8 cellular contexts compared by ENCODE assay signal in genomic region chr17:7242717-7243576, GRCh38. TPM values are rescaled to one million over a fixed set of nuclear protein-coding genes. Genes with fewer than 3 reads are reported as not detected.
DNase-seq lines count a peak whose midpoint lies in the region; ATAC-seq lines count a peak whose summit lies in the region.

No MANE protein-coding gene starts in this region.

- H3K36me3 Mint-ChIP-seq in activated CD4-positive, alpha-beta T cell treated with anti-CD3 and anti-CD28 coated beads, Interleukin-2, amount 10 ng/mL, durations not matched to agents 24 days and 14 days (ENCODE audit: low read depth) = peaks cover 46% of the 10 kb centered on the region

- ATAC-seq in GM18909 (IDR thresholded peaks at IDR 0.05; ENCODE audit: poor library complexity, unreplicated experiment) = peak; percentile 50
- peak; percentile 48 for ATAC-seq in HG03354 (IDR thresholded peaks at IDR 0.05; ENCODE audit: poor library complexity, severe bottlenecking, unreplicated experiment)
- peak; percentile 61 for ATAC-seq in left lobe of liver

- peak overlapping the region; percentile 85 for H3K4me3 Mint-ChIP-seq in activated CD4-positive, alpha-beta T cell treated with anti-CD3 and anti-CD28 coated beads, Interleukin-2, amount 10 ng/mL, durations not matched to agents 24 days and 14 days

- H3K27me3 Mint-ChIP-seq in activated CD4-positive, alpha-beta T cell treated with anti-CD3 and anti-CD28 coated beads, Interleukin-2, amount 10 ng/mL, durations not matched to agents 24 days and 14 days = no peaks in the 10 kb centered on the region

- peak overlapping the region; percentile 91 for H3K27ac Mint-ChIP-seq in activated CD4-positive, alpha-beta T cell treated with anti-CD3 and anti-CD28 coated beads, Interleukin-2, amount 10 ng/mL, durations not matched to agents 24 days and 14 days

- in situ Hi-C loops in ACHN (cut with HindIII; ENCODE audit: low pct_ligation_motif_present, low pct_unique_long_range_greater_than_20kb, low sequenced_read_pairs) = no loop called here

- DNase-seq in ACHN (peak; percentile 97), NCI-H524 (lab: John Stamatoyannopoulos, UW) (peak; percentile 71 to 84), dedifferentiated amniotic fluid mesenchymal stem cell (ENCODE audit: extremely low spot score) (peak; percentile 96), left lobe of liver (ENCODE audit: low spot score) (peak; percentile 97)
- peak; percentile 98 for DNase-seq in activated CD4-positive, alpha-beta T cell treated with anti-CD3 and anti-CD28 coated beads, Interleukin-2, amount 10 ng/mL, durations not matched to agents 24 days and 14 days
- peak; percentile 91 for DNase-seq in stimulated activated CD4-positive, alpha-beta T cell treated with anti-CD3 and anti-CD28 coated beads, Interleukin-1b, Interleukin-23, amount 100 ng/mL, for 48 hours

- intact Hi-C loops in activated CD4-positive, alpha-beta T cell treated with anti-CD3 and anti-CD28 coated beads, Interleukin-2, amount 10 ng/mL, durations not matched to agents 24 days and 14 days (cut with micrococcal nuclease) = loop anchor here (1.0 to 2.0 kb wide), 2 partner anchors 9 to 72 kb away; partner anchors contain the start of genes ELP5 and GPS2

- peaks cover 42% of the 10 kb centered on the region for H3K4me1 Mint-ChIP-seq in activated CD4-positive, alpha-beta T cell treated with anti-CD3 and anti-CD28 coated beads, Interleukin-2, amount 10 ng/mL, durations not matched to agents 24 days and 14 days

- H3K9me3 Mint-ChIP-seq in activated CD4-positive, alpha-beta T cell treated with anti-CD3 and anti-CD28 coated beads, Interleukin-2, amount 10 ng/mL, durations not matched to agents 24 days and 14 days = no peaks in the 10 kb centered on the region

RNA-seq across cellular contexts. Expression of gene GABARAP, which starts 0.7 kb away (rescaled TPM):
- total RNA-seq in activated CD4-positive, alpha-beta T cell treated with anti-CD3 and anti-CD28 coated beads, Interleukin-2, amount 10 ng/mL, durations not matched to agents 24 days and 14 days = 124 and 126 TPM in 2 replicates
- total RNA-seq in left lobe of liver = 235 TPM

RNA-seq across cellular contexts. Expression of gene PHF23, which starts 3.7 kb away (rescaled TPM):
- total RNA-seq in activated CD4-positive, alpha-beta T cell treated with anti-CD3 and anti-CD28 coated beads, Interleukin-2, amount 10 ng/mL, durations not matched to agents 24 days and 14 days = 46.2 and 51.7 TPM in 2 replicates
- total RNA-seq in left lobe of liver = 16.5 TPM

RNA-seq across cellular contexts. Expression of gene CTDNEP1, which starts 8.6 kb away (rescaled TPM):
- 188 and 190 TPM in 2 replicates for total RNA-seq in activated CD4-positive, alpha-beta T cell treated with anti-CD3 and anti-CD28 coated beads, Interleukin-2, amount 10 ng/mL, durations not matched to agents 24 days and 14 days
- total RNA-seq in left lobe of liver = 35.1 TPM

RNA-seq across cellular contexts. Expression of gene DVL2, which starts 8.6 kb away (rescaled TPM):
- 71.1 and 77.7 TPM in 2 replicates for total RNA-seq in activated CD4-positive, alpha-beta T cell treated with anti-CD3 and anti-CD28 coated beads, Interleukin-2, amount 10 ng/mL, durations not matched to agents 24 days and 14 days
- 10.0 TPM for total RNA-seq in left lobe of liver

RNA-seq across cellular contexts. Expression of gene ELP5, which starts 9.1 kb away (rescaled TPM):
- total RNA-seq in activated CD4-positive, alpha-beta T cell treated with anti-CD3 and anti-CD28 coated beads, Interleukin-2, amount 10 ng/mL, durations not matched to agents 24 days and 14 days = 74.3 and 76.8 TPM in 2 replicates
- 27.5 TPM for total RNA-seq in left lobe of liver

Comparison
In these comparisons a context has a peak if more than half of its experiments do, and no peak if none do; other contexts are left out.
1. Peak in every context shown above with its lines: DNase-seq and ATAC-seq.